ENCODE assay signal across 8 cellular contexts in the genomic region with DNA sequence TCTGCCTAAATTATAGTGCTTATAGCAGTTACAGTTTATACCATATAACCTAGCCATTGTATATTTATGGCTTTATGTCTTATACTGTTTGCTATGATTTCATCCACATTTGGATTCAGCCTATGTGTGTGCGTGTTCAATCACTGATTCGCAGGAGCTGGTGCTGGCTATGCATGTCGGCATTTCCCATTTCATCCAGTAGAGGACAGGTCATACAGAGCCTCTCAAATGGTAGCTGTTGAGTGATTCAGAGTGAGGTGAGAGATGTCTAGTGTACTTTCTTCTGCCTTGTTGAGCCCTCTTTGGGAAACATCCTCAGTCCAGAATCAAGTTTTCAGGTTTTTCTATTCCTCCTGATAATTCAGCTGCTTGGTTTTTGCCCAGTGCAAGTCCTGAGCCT.
DNase-seq lines count a peak whose midpoint lies in the region; ATAC-seq and TF ChIP-seq lines count a peak whose summit lies in the region.

No MANE protein-coding gene starts in this region.

- H3K27ac ChIP-seq in right cardiac atrium (ENCODE audit: low read length) = no peak overlapping the region

- H3K4me1 ChIP-seq in adipocyte (ENCODE audit: control insufficient read depth, insufficient read depth, low read length) (peaks cover 4% of the 10 kb centered on the region), right cardiac atrium (ENCODE audit: control insufficient read depth, insufficient read depth, low read length) (no peaks in the 10 kb centered on the region)

- H3K9me3 ChIP-seq in adipocyte (ENCODE audit: control insufficient read depth, low read length) = peaks cover 7% of the 10 kb centered on the region
- no peaks in the 10 kb centered on the region for H3K9me3 ChIP-seq in right cardiac atrium (ENCODE audit: control insufficient read depth, low read length)

- peaks cover 7% of the 10 kb centered on the region for H3K4me1 Mint-ChIP-seq in type B pancreatic cell (ENCODE audit: unreplicated experiment)
- H3K4me1 Mint-ChIP-seq in natural killer cell treated with Interleukin-12 subunit alpha and Interleukin-12 subunit beta and Interleukin-15 and Interleukin-18, amount 100 ng/mL, for 72 hours (ENCODE audit: low read depth in 2 of 2) = peaks cover 8 to 19% of the 10 kb centered on the region in 2 donors

- H3K4me3 Mint-ChIP-seq in type B pancreatic cell = no peak overlapping the region
- no peak overlapping the region for H3K4me3 Mint-ChIP-seq in natural killer cell treated with Interleukin-12 subunit alpha and Interleukin-12 subunit beta and Interleukin-15 and Interleukin-18, amount 100 ng/mL, for 72 hours

- H3K9ac ChIP-seq in adipocyte (ENCODE audit: low read length) = no peak overlapping the region

- no peaks in the 10 kb centered on the region for H3K9me3 Mint-ChIP-seq in type B pancreatic cell
- no peaks in the 10 kb centered on the region for H3K9me3 Mint-ChIP-seq in natural killer cell treated with Interleukin-12 subunit alpha and Interleukin-12 subunit beta and Interleukin-15 and Interleukin-18, amount 100 ng/mL, for 72 hours

- no peaks in the 10 kb centered on the region for H3K27me3 Mint-ChIP-seq in type B pancreatic cell
- no peaks in the 10 kb centered on the region for H3K27me3 Mint-ChIP-seq in natural killer cell treated with Interleukin-12 subunit alpha and Interleukin-12 subunit beta and Interleukin-15 and Interleukin-18, amount 100 ng/mL, for 72 hours

- intact Hi-C loops in right cardiac atrium (cut with DNase I) = loop anchor here (5.0 to 10.0 kb wide), 5 partner anchors 105 to 365 kb away; no protein-coding TSS in a partner anchor
- intact Hi-C loops in posterior vena cava (cut with DNase I) = loop anchor here (5.0 to 10.0 kb wide), 3 partner anchors 145 to 507 kb away; no protein-coding TSS in a partner anchor

- TF ChIP-seq CTCF in type B pancreatic cell (conservative IDR thresholded peaks at IDR 0.05) = peak; percentile 70

- no peaks in the 10 kb centered on the region for H3K36me3 ChIP-seq in adipocyte (ENCODE audit: control insufficient read depth, insufficient read depth, low read length, severe bottlenecking)

- H3K36me3 Mint-ChIP-seq in type B pancreatic cell = no peaks in the 10 kb centered on the region
- no peaks in the 10 kb centered on the region for H3K36me3 Mint-ChIP-seq in natural killer cell treated with Interleukin-12 subunit alpha and Interleukin-12 subunit beta and Interleukin-15 and Interleukin-18, amount 100 ng/mL, for 72 hours

- H3K27ac Mint-ChIP-seq in type B pancreatic cell = no peak overlapping the region
- H3K27ac Mint-ChIP-seq in natural killer cell treated with Interleukin-12 subunit alpha and Interleukin-12 subunit beta and Interleukin-15 and Interleukin-18, amount 100 ng/mL, for 72 hours = no peak overlapping the region

- DNase-seq in SIG-M5 treated with dmso at 0.1 percent for 504 hours (lab: John Stamatoyannopoulos, UW; ENCODE audit: unreplicated experiment) = peak; percentile 17
- DNase-seq in SIG-M5 (lab: John Stamatoyannopoulos, UW) = no peak
- DNase-seq in adipocyte (ENCODE audit: low read depth) = peak; percentile 47
- DNase-seq in right cardiac atrium = no peak
- DNase-seq in type B pancreatic cell (ENCODE audit: extremely low spot score, unreplicated experiment) = no peak
- no peak for DNase-seq in NK-92 (lab: John Stamatoyannopoulos, UW; ENCODE audit: unreplicated experiment)
- DNase-seq in natural killer cell treated with Interleukin-12 subunit alpha and Interleukin-12 subunit beta and Interleukin-15 and Interleukin-18, amount 100 ng/mL, for 72 hours (ENCODE audit: low spot score) = no peak
- no peak for DNase-seq in posterior vena cava (ENCODE audit: low spot score)

- H3K27me3 ChIP-seq in adipocyte (replicated peaks; ENCODE audit: control insufficient read depth, insufficient read depth, low read length) (no peaks in the 10 kb centered on the region), right cardiac atrium (ENCODE audit: control insufficient read depth, insufficient read depth) (no peaks in the 10 kb centered on the region)

- ATAC-seq in right cardiac atrium = peak; percentile 20 to 33
- ATAC-seq in natural killer cell treated with Interleukin-12 subunit alpha and Interleukin-12 subunit beta and Interleukin-15 and Interleukin-18, amount 100 ng/mL, for 72 hours = no peak

- no peak overlapping the region for H3K4me3 ChIP-seq in adipocyte (ENCODE audit: low read length)
- H3K4me3 ChIP-seq in right cardiac atrium (ENCODE audit: low read length) = no peak overlapping the region

- WGBS in right cardiac atrium = 62% methylated on average over 3 of the region's 3 CpGs

Comparison
In these comparisons a context has a peak if more than half of its experiments do, and no peak if none do; other contexts are left out.
1. DNase-seq: peak in SIG-M5 treated with dmso at 0.1 percent for 504 hours (single experiment) and adipocyte (single experiment); none in SIG-M5 (single experiment), right cardiac atrium (0 of 3), type B pancreatic cell (single experiment), NK-92 (single experiment), natural killer cell treated with Interleukin-12 subunit alpha and Interleukin-12 subunit beta and Interleukin-15 and Interleukin-18, amount 100 ng/mL, for 72 hours (single experiment) and posterior vena cava (single experiment).
2. ATAC-seq: peak in right cardiac atrium (2 of 2); none in natural killer cell treated with Interleukin-12 subunit alpha and Interleukin-12 subunit beta and Interleukin-15 and Interleukin-18, amount 100 ng/mL, for 72 hours (0 of 2).